Comparison of ENCODE assay signal across 19 cellular contexts in genomic region chr7:28811990-28812389, GRCh38.
"Had no signal": no experiment of that assay in that cellular context is flagged by ENCODE, and none has a peak within 500 bp of the region (broad histone marks: within the 10 kb centered on the region; RNA-seq: fewer than 3 reads in every experiment).

No MANE protein-coding gene starts in this region.

- H3K27ac Mint-ChIP-seq: activated CD4-positive, alpha-beta T cell treated with anti-CD3 and anti-CD28 coated beads, Interleukin-2, amount 10 ng/mL, durations not matched to agents 7 days and 5 days; activated naive CD8-positive, alpha-beta T cell; immature natural killer cell; naive B cell; stimulated activated effector memory CD8-positive, alpha-beta T cell treated with anti-CD3 and anti-CD28 coated beads, Interleukin-12 subunit alpha, Interleukin-12 subunit beta, amount 100 ng/mL, for 72 hours; T-helper 2 cell treated with Interferon-gamma antibody and Interleukin-4, amounts not matched to agents 5 μg/mL and 100 μg/mL, for 36 hours had no signal

- H3K27me3 Mint-ChIP-seq: activated CD4-positive, alpha-beta T cell treated with anti-CD3 and anti-CD28 coated beads, Interleukin-2, amount 10 ng/mL, durations not matched to agents 7 days and 5 days; activated naive CD8-positive, alpha-beta T cell had no signal

- H3K4me3 Mint-ChIP-seq: activated CD4-positive, alpha-beta T cell treated with anti-CD3 and anti-CD28 coated beads, Interleukin-2, amount 10 ng/mL, durations not matched to agents 7 days and 5 days; activated naive CD8-positive, alpha-beta T cell; immature natural killer cell; naive B cell; stimulated activated effector memory CD8-positive, alpha-beta T cell treated with anti-CD3 and anti-CD28 coated beads, Interleukin-12 subunit alpha, Interleukin-12 subunit beta, amount 100 ng/mL, for 72 hours; T-helper 2 cell treated with Interferon-gamma antibody and Interleukin-4, amounts not matched to agents 5 μg/mL and 100 μg/mL, for 36 hours had no signal

- H3K4me1 Mint-ChIP-seq: activated CD4-positive, alpha-beta T cell treated with anti-CD3 and anti-CD28 coated beads, Interleukin-2, amount 10 ng/mL, durations not matched to agents 7 days and 5 days; immature natural killer cell; stimulated activated effector memory CD8-positive, alpha-beta T cell treated with anti-CD3 and anti-CD28 coated beads, Interleukin-12 subunit alpha, Interleukin-12 subunit beta, amount 100 ng/mL, for 72 hours had no signal

- H3K9me3 Mint-ChIP-seq: activated CD4-positive, alpha-beta T cell treated with anti-CD3 and anti-CD28 coated beads, Interleukin-2, amount 10 ng/mL, durations not matched to agents 7 days and 5 days; immature natural killer cell; naive B cell; stimulated activated effector memory CD8-positive, alpha-beta T cell treated with anti-CD3 and anti-CD28 coated beads, Interleukin-12 subunit alpha, Interleukin-12 subunit beta, amount 100 ng/mL, for 72 hours; T-helper 2 cell treated with Interferon-gamma antibody and Interleukin-4, amounts not matched to agents 5 μg/mL and 100 μg/mL, for 36 hours had no signal

- H3K4me3 ChIP-seq: body of pancreas, coronary artery, esophagus squamous epithelium, ovary, sigmoid colon had no signal

- DNase-seq: activated CD4-positive, alpha-beta T cell treated with anti-CD3 and anti-CD28 coated beads, Interleukin-2, amount 10 ng/mL, durations not matched to agents 7 days and 5 days; activated CD4-positive, CD25-positive, alpha-beta regulatory T cell; activated gamma-delta T cell treated with Interleukin-2 at 50 U/mL for 16 hours; body of pancreas; central memory CD4-positive, alpha-beta T cell; effector CD8-positive, alpha-beta T cell; esophagus squamous epithelium; head of caudate nucleus; immature natural killer cell; left colon; mammary epithelial cell; naive B cell; ovary; sigmoid colon; stimulated activated CD4-positive, alpha-beta T cell treated with anti-CD3 and anti-CD28 coated beads, Interleukin-1b, Interleukin-23, amount 100 ng/mL, for 48 hours had no signal

- H3K36me3 Mint-ChIP-seq: activated naive CD8-positive, alpha-beta T cell; immature natural killer cell; naive B cell; stimulated activated effector memory CD8-positive, alpha-beta T cell treated with anti-CD3 and anti-CD28 coated beads, Interleukin-12 subunit alpha, Interleukin-12 subunit beta, amount 100 ng/mL, for 72 hours had no signal

- ATAC-seq: body of pancreas; left colon; stimulated activated effector memory CD8-positive, alpha-beta T cell treated with anti-CD3 and anti-CD28 coated beads, Interleukin-12 subunit alpha, Interleukin-12 subunit beta, amount 100 ng/mL, for 72 hours had no signal
